9 cellular contexts compared by ENCODE assay signal in the genomic region with DNA sequence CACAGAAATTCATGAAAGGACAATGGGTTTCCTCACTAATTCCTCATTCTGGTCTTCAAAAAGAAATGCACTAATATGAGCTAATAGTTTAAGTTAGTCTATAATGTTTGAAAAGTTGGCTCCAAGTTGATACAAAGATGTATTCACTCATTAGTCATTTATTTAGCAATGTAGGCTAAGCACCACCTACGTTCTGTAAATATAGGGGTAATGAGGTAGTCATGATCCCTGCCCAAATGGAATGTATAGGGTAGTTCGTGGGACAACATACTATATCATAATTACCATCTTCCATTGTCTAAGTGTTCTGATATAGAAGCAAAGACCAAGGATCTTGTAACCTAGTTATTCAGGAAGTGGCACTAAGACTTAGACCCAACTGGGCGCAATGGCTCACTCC.
"Had no signal": no experiment of that assay in that cellular context is flagged by ENCODE, and none has a peak within 500 bp of the region (broad histone marks: within the 10 kb centered on the region; RNA-seq: fewer than 3 reads in every experiment).

No MANE protein-coding gene starts in this region.

- DNase-seq: HFFc6, IMR-90 had no signal

- H3K4me3 ChIP-seq: GM23338, HAP-1, K562 had no signal

- FAIRE-seq: H1, H54, HTR-8/SVneo, K562 had no signal

- H3K4me1 ChIP-seq: HAP-1 had no signal

- H2AFZ ChIP-seq: GM23338 had no signal

- H3K36me3 ChIP-seq: HAP-1 had no signal

- H3K4me2 ChIP-seq: GM23338 had no signal

- ATAC-seq: GM23338, HCT116, K562 had no signal

- H3K9me3 ChIP-seq: HAP-1 had no signal
